Comparison of ENCODE assay signal across 24 cellular contexts in genomic region chr3:119308355-119308754, GRCh38.
"Had no signal": no experiment of that assay in that cellular context is flagged by ENCODE, and none has a peak within 500 bp of the region (broad histone marks: within the 10 kb centered on the region; RNA-seq: fewer than 3 reads in every experiment).

No MANE protein-coding gene starts in this region.

- H3K27ac Mint-ChIP-seq: activated naive CD4-positive, alpha-beta T cell treated with anti-CD3 and anti-CD28 coated beads, Interleukin-2, amount 50 U/mL, for 72 hours; activated T-cell treated with anti-CD3 and anti-CD28 coated beads, Interleukin-2, amount 50 U/mL, for 24 hours; activated T-helper 17 cell treated with anti-CD3 and anti-CD28 coated beads, Interleukin-2, amount 50 U/mL, for 72 hours; effector memory CD8-positive, alpha-beta T cell; nephron; stimulated activated naive CD8-positive, alpha-beta T cell treated with anti-CD3 and anti-CD28 coated beads, Interleukin-15, Interleukin-2, amounts not matched to agents 100 ng/mL and 50 ng/mL, for 24 hours had no signal

- DNase-seq: activated CD4-positive, alpha-beta T cell treated with anti-CD3 and anti-CD28 coated beads for 1 hour; activated CD8-positive, alpha-beta memory T cell treated with anti-CD3 and anti-CD28 coated beads for 24 hours; activated CD8-positive, alpha-beta memory T cell treated with anti-CD3 and anti-CD28 coated beads, Interleukin-2, amount 50 U/mL, for 4 hours; activated T-cell treated with anti-CD3 and anti-CD28 coated beads, Interleukin-2, amount 50 U/mL, for 24 hours; adrenal gland; colonic mucosa; dorsolateral prefrontal cortex; effector memory CD8-positive, alpha-beta T cell; foreskin keratinocyte; glutamatergic neuron; kidney glomerular epithelial cell; left lung; pancreas; right cardiac atrium; stimulated activated CD4-positive, alpha-beta T cell treated with anti-CD3 and anti-CD28 coated beads, Interleukin-12 subunit alpha, Interleukin-12 subunit beta, amount 100 ng/mL, for 4 hours; substantia nigra; T-helper 1 cell; tibial artery; WERI-Rb-1 had no signal

- ATAC-seq: activated naive CD4-positive, alpha-beta T cell treated with anti-CD3 and anti-CD28 coated beads, Interleukin-2, amount 50 U/mL, for 72 hours; activated T-helper 17 cell treated with anti-CD3 and anti-CD28 coated beads, Interleukin-2, amount 50 U/mL, for 72 hours; effector memory CD8-positive, alpha-beta T cell; foreskin keratinocyte; left lung; pancreas; right cardiac atrium had no signal

- H3K4me3 ChIP-seq: adrenal gland, colonic mucosa, dorsolateral prefrontal cortex, hepatocyte, left lung, pancreas, tibial artery had no signal

- H3K9me3 Mint-ChIP-seq: activated naive CD4-positive, alpha-beta T cell treated with anti-CD3 and anti-CD28 coated beads, Interleukin-2, amount 50 U/mL, for 72 hours; activated T-cell treated with anti-CD3 and anti-CD28 coated beads, Interleukin-2, amount 50 U/mL, for 24 hours; activated T-helper 17 cell treated with anti-CD3 and anti-CD28 coated beads, Interleukin-2, amount 50 U/mL, for 72 hours; effector memory CD8-positive, alpha-beta T cell; nephron; stimulated activated naive CD8-positive, alpha-beta T cell treated with anti-CD3 and anti-CD28 coated beads, Interleukin-15, Interleukin-2, amounts not matched to agents 100 ng/mL and 50 ng/mL, for 24 hours had no signal

- H3K27me3 Mint-ChIP-seq: activated T-cell treated with anti-CD3 and anti-CD28 coated beads, Interleukin-2, amount 50 U/mL, for 24 hours; activated T-helper 17 cell treated with anti-CD3 and anti-CD28 coated beads, Interleukin-2, amount 50 U/mL, for 72 hours; effector memory CD8-positive, alpha-beta T cell; stimulated activated naive CD8-positive, alpha-beta T cell treated with anti-CD3 and anti-CD28 coated beads, Interleukin-15, Interleukin-2, amounts not matched to agents 100 ng/mL and 50 ng/mL, for 24 hours had no signal

- H3K4me3 Mint-ChIP-seq: activated T-cell treated with anti-CD3 and anti-CD28 coated beads, Interleukin-2, amount 50 U/mL, for 24 hours; activated T-helper 17 cell treated with anti-CD3 and anti-CD28 coated beads, Interleukin-2, amount 50 U/mL, for 72 hours; effector memory CD8-positive, alpha-beta T cell; nephron; stimulated activated naive CD8-positive, alpha-beta T cell treated with anti-CD3 and anti-CD28 coated beads, Interleukin-15, Interleukin-2, amounts not matched to agents 100 ng/mL and 50 ng/mL, for 24 hours had no signal
